Comparison of ENCODE assay signal across 8 cellular contexts in genomic region chr17:2303278-2304188, GRCh38. TPM values are rescaled to one million over a fixed set of nuclear protein-coding genes. Genes with fewer than 3 reads are reported as not detected.
DNase-seq lines count a peak whose midpoint lies in the region; ATAC-seq and TF ChIP-seq lines count a peak whose summit lies in the region.

Gene SMG6, minus strand, starts transcription at chr17:2303785. Its CDS starts 65 bp downstream, at chr17:2303720.
Gene SRR, plus strand, starts transcription at chr17:2303950. Its CDS starts 11,611 bp downstream, at chr17:2315561.

- no peaks in the 10 kb centered on the region for H3K27me3 Mint-ChIP-seq in activated CD8-positive, alpha-beta T cell treated with anti-CD3 and anti-CD28 coated beads for 36 hours

- peaks cover 24% of the 10 kb centered on the region for H3K36me3 Mint-ChIP-seq in activated CD8-positive, alpha-beta T cell treated with anti-CD3 and anti-CD28 coated beads for 36 hours (ENCODE audit: low read depth)

- WGBS in lower leg skin, 2 donors, result 1% methylated on average over 44 to 74 of the region's 100 CpGs

- CTCF ChIA-PET in activated CD8-positive, alpha-beta T cell treated with anti-CD3 and anti-CD28 coated beads for 36 hours (lab: Charles Lee), result interaction anchor here (1.0 to 2.5 kb wide), 6 partner anchors 13 to 249 kb away, joined by 3 to 11 read pairs (median 4); partner anchors contain the start of genes HIC1, SGSM2 and TSR1

- POLR2A ChIA-PET in activated CD8-positive, alpha-beta T cell treated with anti-CD3 and anti-CD28 coated beads for 36 hours (lab: Charles Lee), result interaction anchor here (0.6 to 1.7 kb wide), 15 partner anchors 8 to 252 kb away, joined by 3 to 8 read pairs (median 4); partner anchors contain the start of genes HIC1, SGSM2 and TSR1

- ATAC-seq in GM19324 (IDR thresholded peaks at IDR 0.05; ENCODE audit: low FRiP score, unreplicated experiment), result peak; percentile 90
- peak; percentile 72 for ATAC-seq in HG03460 (IDR thresholded peaks at IDR 0.05; ENCODE audit: unreplicated experiment)
- ATAC-seq in activated CD8-positive, alpha-beta T cell treated with anti-CD3 and anti-CD28 coated beads for 36 hours, result peak; percentile 90

- peak in 1 of 2 donors; percentile 22 for TF ChIP-seq POLR2A in lower leg skin (IDR thresholded peaks at IDR 0.05)

- intact Hi-C loops in activated CD8-positive, alpha-beta T cell treated with anti-CD3 and anti-CD28 coated beads for 36 hours (cut with micrococcal nuclease), result no loop called here
- intact Hi-C loops in lower leg skin (cut with DNase I; ENCODE audit: low total_unique reads), result no loop called here

- DNase-seq in NCI-H82 treated with DMSO at 0.1 percent for 48 hours (lab: John Stamatoyannopoulos, UW; ENCODE audit: unreplicated experiment), result peak; percentile 84
- DNase-seq in activated CD8-positive, alpha-beta T cell treated with anti-CD3 and anti-CD28 coated beads for 36 hours, result peak; percentile 95
- DNase-seq in lower leg skin (ENCODE audit: low spot score in 2 of 2), result peak; percentile 80 to 98
- DNase-seq in stimulated activated CD4-positive, alpha-beta T cell treated with anti-CD3 and anti-CD28 coated beads, Interleukin-4, amount 100 ng/mL, for 48 hours (ENCODE audit: low read depth in 2 of 2), result peak; percentile 93 to 95

- H3K27me3 ChIP-seq in duodenal mucosa (ENCODE audit: control insufficient read depth in 1 of 2, insufficient read depth in 2 of 2, low read length in 2 of 2), result no peaks in the 10 kb centered on the region

- peak within 1 kb of the TSS; percentile 83 for H3K27ac Mint-ChIP-seq in activated CD8-positive, alpha-beta T cell treated with anti-CD3 and anti-CD28 coated beads for 36 hours

- no peaks in the 10 kb centered on the region for H3K9me3 Mint-ChIP-seq in activated CD8-positive, alpha-beta T cell treated with anti-CD3 and anti-CD28 coated beads for 36 hours

- H3K4me1 Mint-ChIP-seq in activated CD8-positive, alpha-beta T cell treated with anti-CD3 and anti-CD28 coated beads for 36 hours (ENCODE audit: low read depth), result peaks cover 38% of the 10 kb centered on the region

- peak within 1 kb of the TSS; percentile 92 to 93 for H3K9ac ChIP-seq in duodenal mucosa (ENCODE audit: low read depth in 1 of 2, low read length in 2 of 2)

- TF ChIP-seq CTCF in C4-2B (conservative IDR thresholded peaks at IDR 0.05) (no peak), lower leg skin (IDR thresholded peaks at IDR 0.05) (no peak)
- TF ChIP-seq CTCF in activated CD8-positive, alpha-beta T cell treated with anti-CD3 and anti-CD28 coated beads for 36 hours (IDR thresholded peaks at IDR 0.05), result no peak

- H3K9me3 ChIP-seq in duodenal mucosa (ENCODE audit: control insufficient read depth in 1 of 2, low read length in 2 of 2), result no peaks in the 10 kb centered on the region

- H3K36me3 ChIP-seq in duodenal mucosa (ENCODE audit: control insufficient read depth in 1 of 2, insufficient read depth in 2 of 2, low read length in 2 of 2), result peaks cover 11 to 15% of the 10 kb centered on the region in 2 donors

- peaks cover 0 to 12% of the 10 kb centered on the region in 2 donors for H3K4me1 ChIP-seq in duodenal mucosa (ENCODE audit: control insufficient read depth in 1 of 2, insufficient read depth in 2 of 2, low read length in 2 of 2)

- H3K27ac ChIP-seq in C4-2B, result peak within 1 kb of the TSS; percentile 84
- H3K27ac ChIP-seq in duodenal mucosa (ENCODE audit: low read depth, low read length), result peak within 1 kb of the TSS; percentile 90

- H3K4me3 ChIP-seq in duodenal mucosa (ENCODE audit: low read depth in 1 of 2, low read length in 2 of 2), result peak within 1 kb of the TSS; percentile 84 to 92
- peak within 1 kb of the TSS; percentile 95 for H3K4me3 ChIP-seq in lower leg skin (ENCODE audit: low read depth, poor library complexity, severe bottlenecking)

- H3K4me3 Mint-ChIP-seq in activated CD8-positive, alpha-beta T cell treated with anti-CD3 and anti-CD28 coated beads for 36 hours, result peak within 1 kb of the TSS; percentile 92

RNA-seq across cellular contexts. Expression of gene SMG6, which starts in this region (rescaled TPM):
- total RNA-seq in activated CD8-positive, alpha-beta T cell treated with anti-CD3 and anti-CD28 coated beads for 36 hours, result 10 to 100 TPM; 39.6 to 40.4 TPM
- total RNA-seq in lower leg skin, result 10 to 100 TPM; 22.5 to 54.6 (median 29.5) TPM

RNA-seq across cellular contexts. Expression of gene SRR, which starts in this region (rescaled TPM):
- 10 to 100 TPM in 1 of 2 experiments, 1 to 10 TPM in 1; 9.6 to 12.7 TPM for total RNA-seq in activated CD8-positive, alpha-beta T cell treated with anti-CD3 and anti-CD28 coated beads for 36 hours
- 10 to 100 TPM in 3 of 4 donors, 1 to 10 TPM in 1; 1.4 to 14.4 (median 12.9) TPM for total RNA-seq in lower leg skin

Comparison
In these comparisons a context has a peak if more than half of its experiments do, and no peak if none do; other contexts are left out.
1. Peak in every context shown above with its lines: DNase-seq, ATAC-seq, H3K4me3 ChIP-seq and H3K27ac ChIP-seq.